8 cellular contexts compared by ENCODE assay signal in the genomic region with DNA sequence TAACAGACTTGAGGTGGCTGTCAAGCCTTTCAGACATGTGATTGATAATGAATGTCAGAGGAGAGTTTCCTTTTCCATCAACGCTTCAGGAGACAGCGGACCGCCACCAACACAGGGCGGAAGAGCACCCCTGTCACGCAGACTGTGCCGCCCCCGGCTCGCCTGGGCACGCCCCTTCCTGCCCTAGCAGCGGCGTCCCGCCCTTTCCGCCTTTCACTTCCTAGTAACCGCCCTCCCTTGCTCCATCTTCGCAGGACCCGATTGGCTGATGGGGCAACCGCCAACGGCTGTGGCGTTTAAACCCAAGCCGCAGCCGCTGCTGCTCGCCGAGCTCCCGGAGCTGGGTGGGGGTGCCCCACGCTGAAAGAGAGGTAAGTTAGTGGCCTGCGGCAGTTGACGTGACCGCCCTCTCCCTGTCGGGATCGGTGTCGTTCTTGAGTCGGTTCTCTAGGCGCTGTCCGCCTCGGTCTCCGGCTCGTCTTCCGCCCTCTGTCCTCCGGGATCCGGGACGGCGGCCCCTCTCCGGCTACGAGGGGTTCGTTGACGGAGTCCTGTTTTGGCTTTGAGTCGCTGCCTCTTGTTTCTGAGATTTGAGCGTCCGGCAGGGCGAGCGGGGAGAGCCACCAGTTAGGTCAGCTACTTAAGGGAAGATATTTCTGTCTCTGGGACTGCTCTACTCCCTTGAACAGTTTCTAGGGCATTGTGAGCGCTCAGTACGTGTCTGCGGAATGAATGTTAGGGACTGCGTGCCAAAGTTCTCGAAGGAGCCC. TPM values are rescaled to one million over a fixed set of nuclear protein-coding genes. Genes with fewer than 3 reads are reported as not detected.
DNase-seq lines count a peak whose midpoint lies in the region; ATAC-seq and TF ChIP-seq lines count a peak whose summit lies in the region.

A gene with protein sequence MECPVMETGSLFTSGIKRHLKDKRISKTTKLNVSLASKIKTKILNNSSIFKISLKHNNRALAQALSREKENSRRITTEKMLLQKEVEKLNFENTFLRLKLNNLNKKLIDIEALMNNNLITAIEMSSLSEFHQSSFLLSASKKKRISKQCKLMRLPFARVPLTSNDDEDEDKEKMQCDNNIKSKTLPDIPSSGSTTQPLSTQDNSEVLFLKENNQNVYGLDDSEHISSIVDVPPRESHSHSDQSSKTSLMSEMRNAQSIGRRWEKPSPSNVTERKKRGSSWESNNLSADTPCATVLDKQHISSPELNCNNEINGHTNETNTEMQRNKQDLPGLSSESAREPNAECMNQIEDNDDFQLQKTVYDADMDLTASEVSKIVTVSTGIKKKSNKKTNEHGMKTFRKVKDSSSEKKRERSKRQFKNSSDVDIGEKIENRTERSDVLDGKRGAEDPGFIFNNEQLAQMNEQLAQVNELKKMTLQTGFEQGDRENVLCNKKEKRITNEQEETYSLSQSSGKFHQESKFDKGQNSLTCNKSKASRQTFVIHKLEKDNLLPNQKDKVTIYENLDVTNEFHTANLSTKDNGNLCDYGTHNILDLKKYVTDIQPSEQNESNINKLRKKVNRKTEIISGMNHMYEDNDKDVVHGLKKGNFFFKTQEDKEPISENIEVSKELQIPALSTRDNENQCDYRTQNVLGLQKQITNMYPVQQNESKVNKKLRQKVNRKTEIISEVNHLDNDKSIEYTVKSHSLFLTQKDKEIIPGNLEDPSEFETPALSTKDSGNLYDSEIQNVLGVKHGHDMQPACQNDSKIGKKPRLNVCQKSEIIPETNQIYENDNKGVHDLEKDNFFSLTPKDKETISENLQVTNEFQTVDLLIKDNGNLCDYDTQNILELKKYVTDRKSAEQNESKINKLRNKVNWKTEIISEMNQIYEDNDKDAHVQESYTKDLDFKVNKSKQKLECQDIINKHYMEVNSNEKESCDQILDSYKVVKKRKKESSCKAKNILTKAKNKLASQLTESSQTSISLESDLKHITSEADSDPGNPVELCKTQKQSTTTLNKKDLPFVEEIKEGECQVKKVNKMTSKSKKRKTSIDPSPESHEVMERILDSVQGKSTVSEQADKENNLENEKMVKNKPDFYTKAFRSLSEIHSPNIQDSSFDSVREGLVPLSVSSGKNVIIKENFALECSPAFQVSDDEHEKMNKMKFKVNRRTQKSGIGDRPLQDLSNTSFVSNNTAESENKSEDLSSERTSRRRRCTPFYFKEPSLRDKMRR (plus strand): TSS at position 326 of the 770 bp plus-strand sequence. CDS start 6,769 bp downstream, outside the sequence.

- peaks cover 4% of the 10 kb centered on the region for H3K4me1 ChIP-seq in colonic mucosa

- H3K27ac ChIP-seq in C4-2B, result peak within 1 kb of the TSS; percentile 86
- H3K27ac ChIP-seq in colonic mucosa, result peak within 1 kb of the TSS; percentile 70

- peak within 1 kb of the TSS; percentile 92 for H3K27ac Mint-ChIP-seq in activated CD4-positive, alpha-beta T cell treated with anti-CD3 and anti-CD28 coated beads, Interleukin-2, amount 10 ng/mL, durations not matched to agents 24 days and 14 days

- DNase-seq in NCI-H69 (lab: John Stamatoyannopoulos, UW), result peak; percentile 94
- DNase-seq in activated CD4-positive, alpha-beta T cell treated with anti-CD3 and anti-CD28 coated beads, Interleukin-2, amount 10 ng/mL, durations not matched to agents 24 days and 14 days, result peak; percentile 99
- peak; percentile 97 for DNase-seq in colonic mucosa
- peak; percentile 97 for DNase-seq in kidney tubule cell (ENCODE audit: low spot score)
- peak; percentile 84 to 94 (median 89) for DNase-seq in stimulated activated CD4-positive, alpha-beta T cell treated with anti-CD3 and anti-CD28 coated beads, Interleukin-1b, Interleukin-23, amount 100 ng/mL, for 24 hours (ENCODE audit: low read depth in 4 of 4, low spot score in 1 of 4)

- no peaks in the 10 kb centered on the region for H3K9me3 ChIP-seq in colonic mucosa

- H3K4me1 Mint-ChIP-seq in activated CD4-positive, alpha-beta T cell treated with anti-CD3 and anti-CD28 coated beads, Interleukin-2, amount 10 ng/mL, durations not matched to agents 24 days and 14 days, result peaks cover 36% of the 10 kb centered on the region

- no peak for TF ChIP-seq CTCF in C4-2B (conservative IDR thresholded peaks at IDR 0.05)
- TF ChIP-seq CTCF in colonic mucosa (IDR thresholded peaks at IDR 0.05), result no peak

- no peaks in the 10 kb centered on the region for H3K27me3 ChIP-seq in colonic mucosa

- H3K9me3 Mint-ChIP-seq in activated CD4-positive, alpha-beta T cell treated with anti-CD3 and anti-CD28 coated beads, Interleukin-2, amount 10 ng/mL, durations not matched to agents 24 days and 14 days, result no peaks in the 10 kb centered on the region

- no peaks in the 10 kb centered on the region for H3K36me3 ChIP-seq in colonic mucosa

- peak; percentile 100 for ATAC-seq in GM19372 (IDR thresholded peaks at IDR 0.05; ENCODE audit: low read depth, unreplicated experiment)
- peak; percentile 100 for ATAC-seq in HG03521 (IDR thresholded peaks at IDR 0.05; ENCODE audit: unreplicated experiment)

- peak within 1 kb of the TSS; percentile 60 to 62 for H3K9ac ChIP-seq in colonic mucosa (ENCODE audit: low read depth in 2 of 2, low read length in 2 of 2)

- peak within 1 kb of the TSS; percentile 94 for H3K4me3 Mint-ChIP-seq in activated CD4-positive, alpha-beta T cell treated with anti-CD3 and anti-CD28 coated beads, Interleukin-2, amount 10 ng/mL, durations not matched to agents 24 days and 14 days

- intact Hi-C loops in activated CD4-positive, alpha-beta T cell treated with anti-CD3 and anti-CD28 coated beads, Interleukin-2, amount 10 ng/mL, durations not matched to agents 24 days and 14 days (cut with micrococcal nuclease), result loop anchor here (1.0 to 5.0 kb wide), 9 partner anchors 16 to 1256 kb away; a partner anchor contains a TSS
- intact Hi-C loops in colonic mucosa (cut with DNase I), result no loop called here

- H3K4me3 ChIP-seq in colonic mucosa, result peak within 1 kb of the TSS; percentile 76

- H3K27me3 Mint-ChIP-seq in activated CD4-positive, alpha-beta T cell treated with anti-CD3 and anti-CD28 coated beads, Interleukin-2, amount 10 ng/mL, durations not matched to agents 24 days and 14 days, result no peaks in the 10 kb centered on the region

- H3K36me3 Mint-ChIP-seq in activated CD4-positive, alpha-beta T cell treated with anti-CD3 and anti-CD28 coated beads, Interleukin-2, amount 10 ng/mL, durations not matched to agents 24 days and 14 days (ENCODE audit: low read depth), result peaks cover 2% of the 10 kb centered on the region

RNA-seq across cellular contexts. Expression of the gene that starts here (rescaled TPM):
- total RNA-seq in activated CD4-positive, alpha-beta T cell treated with anti-CD3 and anti-CD28 coated beads, Interleukin-2, amount 10 ng/mL, durations not matched to agents 24 days and 14 days, result 25.7 and 27.2 TPM in 2 replicates
- total RNA-seq in colonic mucosa, result 10 to 100 TPM in 1 of 2 donors, 1 to 10 TPM in 1; 7.6 to 19.5 TPM

Comparison
In these comparisons a context has a peak if more than half of its experiments do, and no peak if none do; other contexts are left out.
1. Peak in every context shown above with its lines: DNase-seq, ATAC-seq, H3K4me3 ChIP-seq and H3K27ac ChIP-seq.